In the genomic region with DNA sequence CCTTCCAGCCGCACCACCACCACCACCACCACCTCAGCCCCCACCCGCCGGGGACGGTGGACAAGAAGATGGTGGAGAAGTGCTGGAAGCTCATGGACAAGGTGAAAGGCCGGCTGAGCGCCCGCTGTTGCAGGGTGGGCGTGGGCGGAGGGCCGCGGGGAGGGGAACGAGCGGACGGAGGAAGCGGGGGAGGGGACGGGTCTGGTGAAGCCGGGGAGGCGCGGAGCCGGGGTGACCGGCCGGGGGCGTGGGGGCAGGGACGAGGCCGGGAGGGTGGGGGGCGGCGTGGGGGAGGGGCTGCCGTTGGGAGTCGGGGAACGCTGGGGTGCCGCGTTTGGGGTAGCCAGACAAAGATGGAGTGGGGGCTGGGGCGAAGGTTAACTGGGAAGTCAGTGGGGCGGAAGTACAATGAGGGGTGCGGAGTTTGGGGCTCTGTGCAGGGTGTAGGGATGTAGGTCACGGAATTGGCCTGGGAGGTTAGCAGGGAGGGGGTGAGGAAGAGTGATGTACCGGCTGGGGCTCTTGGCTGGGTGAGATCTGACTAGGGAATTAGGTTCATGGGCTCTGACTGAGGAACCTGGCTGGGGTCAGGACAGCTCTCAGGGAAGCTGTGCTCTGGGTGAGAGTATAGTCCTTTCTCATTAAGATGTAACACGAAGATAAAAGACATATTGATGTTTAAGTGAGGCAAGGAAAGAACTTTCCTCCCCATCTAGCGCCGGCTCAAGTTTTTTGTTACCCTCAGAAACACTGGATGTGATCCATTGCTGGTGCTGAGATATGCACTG, we compare ENCODE assay signal across 8 cellular contexts. TPM values are rescaled to one million over a fixed set of nuclear protein-coding genes. Genes with fewer than 3 reads are reported as not detected.
A peak's percentile ranks its signal among the peaks of the same experiment; 100 is the strongest.
DNase-seq lines count a peak whose midpoint lies in the region; ATAC-seq and TF ChIP-seq lines count a peak whose summit lies in the region.

No MANE protein-coding gene starts in this region.

- ATAC-seq in GM21390 (IDR thresholded peaks at IDR 0.05; ENCODE audit: unreplicated experiment) (peak; percentile 5), GM18861 (IDR thresholded peaks at IDR 0.05; ENCODE audit: unreplicated experiment) (no peak)
- peak; percentile 43 for ATAC-seq in activated CD8-positive, alpha-beta T cell treated with anti-CD3 and anti-CD28 coated beads, Interleukin-2, amount 10 ng/mL, durations not matched to agents 7 days and 5 days

- peak overlapping the region; percentile 60 for H3K4me2 ChIP-seq in KMS-11

- H3K4me1 Mint-ChIP-seq in activated CD8-positive, alpha-beta T cell treated with anti-CD3 and anti-CD28 coated beads, Interleukin-2, amount 10 ng/mL, durations not matched to agents 7 days and 5 days (ENCODE audit: low read depth): peaks cover 28% of the 10 kb centered on the region
- peaks cover 14% of the 10 kb centered on the region for H3K4me1 Mint-ChIP-seq in endothelial cell (ENCODE audit: unreplicated experiment)

- H3K9ac ChIP-seq in KMS-11 (peak overlapping the region; percentile 47; the same call in 1 of the 2 replicates), mucosa of rectum (ENCODE audit: low read depth in 1 of 2, low read length in 2 of 2) (peak overlapping the region; percentile 78 to 88)

- H3K27me3 ChIP-seq in KMS-11 (ENCODE audit: insufficient read depth, low read depth) (no peaks in the 10 kb centered on the region), mucosa of rectum (ENCODE audit: control insufficient read depth in 2 of 2, insufficient read depth in 2 of 2, low read length in 2 of 2) (no peaks in the 10 kb centered on the region)

- DNase-seq in CD1c-positive myeloid dendritic cell (ENCODE audit: extremely low spot score) (peak; percentile 82), endothelial cell (ENCODE audit: low spot score) (peak; percentile 60)
- DNase-seq in activated CD8-positive, alpha-beta T cell treated with anti-CD3 and anti-CD28 coated beads, Interleukin-2, amount 10 ng/mL, durations not matched to agents 7 days and 5 days: peak; percentile 65
- peak; percentile 38 for DNase-seq in stimulated activated CD8-positive, alpha-beta memory T cell treated with anti-CD3 and anti-CD28 coated beads, Interleukin-4, amount 100 ng/mL, for 24 hours (ENCODE audit: low read depth)

- H2AFZ ChIP-seq in KMS-11 (ENCODE audit: low read depth): peak overlapping the region; percentile 94; the same call in 1 of the 2 replicates

- H3K27ac ChIP-seq in KMS-11 (peak overlapping the region; percentile 40; the same call in 1 of the 2 replicates), mucosa of rectum (ENCODE audit: low read depth in 2 of 2, low read length in 2 of 2) (peak overlapping the region; percentile 89 to 94)

- H3K9me3 ChIP-seq in mucosa of rectum (ENCODE audit: control insufficient read depth in 2 of 2, low read length in 2 of 2): no peaks in the 10 kb centered on the region

- no peaks in the 10 kb centered on the region for H3K9me3 Mint-ChIP-seq in activated CD8-positive, alpha-beta T cell treated with anti-CD3 and anti-CD28 coated beads, Interleukin-2, amount 10 ng/mL, durations not matched to agents 7 days and 5 days (ENCODE audit: insufficient read depth)
- no peaks in the 10 kb centered on the region for H3K9me3 Mint-ChIP-seq in endothelial cell (ENCODE audit: unreplicated experiment)

- H3K4me3 ChIP-seq in KMS-11 (IDR thresholded peaks at IDR 0.05; ENCODE audit: insufficient read depth, low read depth, low read length) (no peak overlapping the region), mucosa of rectum (ENCODE audit: low read length in 2 of 2) (peak overlapping the region; percentile 76 to 90)

- peaks cover 35% of the 10 kb centered on the region; the same call in 1 of the 2 replicates for H3K79me2 ChIP-seq in KMS-11 (ENCODE audit: insufficient read depth, low read depth)

- no peaks in the 10 kb centered on the region for H3K27me3 Mint-ChIP-seq in activated CD8-positive, alpha-beta T cell treated with anti-CD3 and anti-CD28 coated beads, Interleukin-2, amount 10 ng/mL, durations not matched to agents 7 days and 5 days (ENCODE audit: low read depth)
- H3K27me3 Mint-ChIP-seq in endothelial cell (ENCODE audit: unreplicated experiment): peaks cover 5% of the 10 kb centered on the region

- H3K4me3 Mint-ChIP-seq in activated CD8-positive, alpha-beta T cell treated with anti-CD3 and anti-CD28 coated beads, Interleukin-2, amount 10 ng/mL, durations not matched to agents 7 days and 5 days: peak overlapping the region; percentile 99
- H3K4me3 Mint-ChIP-seq in endothelial cell (ENCODE audit: unreplicated experiment): peak overlapping the region; percentile 100

- POLR2A ChIA-PET in activated CD8-positive, alpha-beta T cell treated with anti-CD3 and anti-CD28 coated beads, Interleukin-2, amount 10 ng/mL, durations not matched to agents 7 days and 5 days (lab: Charles Lee): interaction anchor here (0.5 to 2.4 kb wide), 16 partner anchors 19 to 131 kb away, joined by 3 to 12 read pairs (median 4); partner anchors contain the start of genes C2CD2L and HINFP

- peaks cover 13% of the 10 kb centered on the region for H3K4me1 ChIP-seq in KMS-11 (ENCODE audit: low read depth, poor library complexity, severe bottlenecking)
- H3K4me1 ChIP-seq in mucosa of rectum (ENCODE audit: control insufficient read depth in 2 of 2, insufficient read depth in 2 of 2, low read length in 2 of 2): peaks cover 9 to 10% of the 10 kb centered on the region in 2 donors

- H4K20me1 ChIP-seq in KMS-11 (ENCODE audit: insufficient read depth): no peaks in the 10 kb centered on the region

- peak overlapping the region; percentile 92 for H3K27ac Mint-ChIP-seq in activated CD8-positive, alpha-beta T cell treated with anti-CD3 and anti-CD28 coated beads, Interleukin-2, amount 10 ng/mL, durations not matched to agents 7 days and 5 days
- peak overlapping the region; percentile 91 for H3K27ac Mint-ChIP-seq in endothelial cell (ENCODE audit: unreplicated experiment)

- H3K36me3 Mint-ChIP-seq in activated CD8-positive, alpha-beta T cell treated with anti-CD3 and anti-CD28 coated beads, Interleukin-2, amount 10 ng/mL, durations not matched to agents 7 days and 5 days (ENCODE audit: low read depth): peaks cover 12% of the 10 kb centered on the region
- H3K36me3 Mint-ChIP-seq in endothelial cell (ENCODE audit: low read depth, unreplicated experiment): peaks cover 4% of the 10 kb centered on the region

- H3K36me3 ChIP-seq in KMS-11 (ENCODE audit: insufficient read depth) (no peaks in the 10 kb centered on the region), mucosa of rectum (ENCODE audit: control insufficient read depth in 2 of 2, insufficient read depth in 2 of 2, low read length in 2 of 2) (no peaks in the 10 kb centered on the region)

- CTCF ChIA-PET in activated CD8-positive, alpha-beta T cell treated with anti-CD3 and anti-CD28 coated beads, Interleukin-2, amount 10 ng/mL, durations not matched to agents 7 days and 5 days (lab: Charles Lee): interaction anchor here (0.6 to 8.3 kb wide), 39 partner anchors 8 to 198 kb away, joined by 3 to 93 read pairs (median 5); partner anchors contain the start of genes C2CD2L, DPAGT1, NLRX1 and SLC37A4

- no peak for TF ChIP-seq CTCF in KMS-11 (conservative IDR thresholded peaks at IDR 0.05; ENCODE audit: low read depth, low read length)
- TF ChIP-seq CTCF in endothelial cell (IDR thresholded peaks at IDR 0.05; ENCODE audit: unreplicated experiment): no peak

RNA-seq across cellular contexts. Expression of gene CBL, which starts 0.6 kb away (rescaled TPM):
- 10 to 100 TPM; 43.6 to 43.7 TPM for total RNA-seq in activated CD8-positive, alpha-beta T cell treated with anti-CD3 and anti-CD28 coated beads, Interleukin-2, amount 10 ng/mL, durations not matched to agents 7 days and 5 days
- total RNA-seq in endothelial cell (ENCODE audit: unreplicated experiment): 47.5 TPM

RNA-seq across cellular contexts. Expression of gene NHERF4, which starts 21.4 kb away (rescaled TPM):
- total RNA-seq in activated CD8-positive, alpha-beta T cell treated with anti-CD3 and anti-CD28 coated beads, Interleukin-2, amount 10 ng/mL, durations not matched to agents 7 days and 5 days: under 1 TPM; 0.18 to 0.63 TPM
- total RNA-seq in endothelial cell (ENCODE audit: unreplicated experiment): not detected

RNA-seq across cellular contexts. Expression of gene NLRX1, which starts 38.2 kb away (rescaled TPM):
- 10 to 100 TPM; 24.6 to 24.8 TPM for total RNA-seq in activated CD8-positive, alpha-beta T cell treated with anti-CD3 and anti-CD28 coated beads, Interleukin-2, amount 10 ng/mL, durations not matched to agents 7 days and 5 days
- total RNA-seq in endothelial cell (ENCODE audit: unreplicated experiment): 12.3 TPM

RNA-seq across cellular contexts. Expression of gene ABCG4, which starts 57.9 kb away (rescaled TPM):
- under 1 TPM in 1 of 2 experiments, not detected in 1; 0.18 TPM for total RNA-seq in activated CD8-positive, alpha-beta T cell treated with anti-CD3 and anti-CD28 coated beads, Interleukin-2, amount 10 ng/mL, durations not matched to agents 7 days and 5 days
- 0.10 TPM for total RNA-seq in endothelial cell (ENCODE audit: unreplicated experiment)
